Comparison of ENCODE assay signal across 26 cellular contexts in the genomic region with DNA sequence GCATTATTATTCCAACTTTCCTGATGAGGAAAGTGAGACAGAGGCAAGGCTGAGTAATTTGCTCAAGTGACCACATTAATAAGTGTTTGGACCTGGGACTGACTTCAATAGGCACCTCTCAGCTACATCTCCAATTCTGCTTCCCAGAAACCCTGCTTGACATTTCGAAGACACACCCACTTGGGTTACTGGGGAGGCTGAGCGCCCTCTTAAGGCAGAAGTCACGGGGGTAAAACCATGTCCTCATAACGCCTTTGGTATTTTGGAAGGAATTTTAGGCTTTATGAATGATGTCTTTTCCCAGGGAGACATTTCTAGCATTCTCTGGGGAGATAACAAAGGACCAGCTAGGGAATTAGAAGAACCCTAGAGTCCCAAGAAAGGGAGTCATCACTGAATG. TPM values are rescaled to one million over a fixed set of nuclear protein-coding genes. Genes with fewer than 3 reads are reported as not detected.
"Had no signal": no experiment of that assay in that cellular context is flagged by ENCODE, and none has a peak within 500 bp of the region (broad histone marks: within the 10 kb centered on the region; RNA-seq: fewer than 3 reads in every experiment).

No MANE protein-coding gene starts in this region.

- H3K27ac Mint-ChIP-seq: activated CD4-positive, alpha-beta T cell treated with anti-CD3 and anti-CD28 coated beads, Interleukin-2, amount 10 ng/mL, durations not matched to agents 7 days and 5 days; activated CD8-positive, alpha-beta T cell treated with anti-CD3 and anti-CD28 coated beads, Interleukin-2, amount 10 ng/mL, durations not matched to agents 7 days and 5 days; activated naive CD4-positive, alpha-beta T cell treated with anti-CD3 and anti-CD28 coated beads for 36 hours; memory B cell; naive B cell; stimulated activated naive CD8-positive, alpha-beta T cell treated with anti-CD3 and anti-CD28 coated beads, Interleukin-15, Interleukin-2, amounts not matched to agents 100 ng/mL and 50 ng/mL, for 24 hours had no signal

- H3K36me3 ChIP-seq: right lobe of liver, transverse colon, vagina had no signal

- H3K4me1 ChIP-seq: right lobe of liver, transverse colon, vagina had no signal

- H3K4me3 ChIP-seq: body of pancreas, dorsolateral prefrontal cortex, mucosa of descending colon, right lobe of liver, transverse colon, vagina had no signal

- H3K36me3 Mint-ChIP-seq: memory B cell, naive B cell had no signal

- H3K9me3 Mint-ChIP-seq: activated CD4-positive, alpha-beta T cell treated with anti-CD3 and anti-CD28 coated beads, Interleukin-2, amount 10 ng/mL, durations not matched to agents 7 days and 5 days; activated naive CD4-positive, alpha-beta T cell treated with anti-CD3 and anti-CD28 coated beads for 36 hours; activated T-cell treated with anti-CD3 and anti-CD28 coated beads, Interleukin-2, amount 50 U/mL, for 4 hours; memory B cell; neural crest cell; stimulated activated naive CD8-positive, alpha-beta T cell treated with anti-CD3 and anti-CD28 coated beads, Interleukin-15, Interleukin-2, amounts not matched to agents 100 ng/mL and 50 ng/mL, for 24 hours had no signal

- H3K9me3 ChIP-seq: body of pancreas, mucosa of descending colon, right lobe of liver, transverse colon, vagina had no signal

- H3K27ac ChIP-seq: body of pancreas, dorsolateral prefrontal cortex, right lobe of liver, transverse colon, vagina had no signal

- ATAC-seq: activated CD8-positive, alpha-beta T cell treated with anti-CD3 and anti-CD28 coated beads, Interleukin-2, amount 10 ng/mL, durations not matched to agents 7 days and 5 days; activated T-cell treated with anti-CD3 and anti-CD28 coated beads, Interleukin-2, amount 50 U/mL, for 4 hours; body of pancreas; mucosa of descending colon; right lobe of liver had no signal

- H3K27me3 ChIP-seq: body of pancreas, right lobe of liver, transverse colon, vagina had no signal

- H3K4me1 Mint-ChIP-seq: activated CD4-positive, alpha-beta T cell treated with anti-CD3 and anti-CD28 coated beads, Interleukin-2, amount 10 ng/mL, durations not matched to agents 7 days and 5 days; memory B cell; naive B cell; neural crest cell had no signal

- FAIRE-seq: colon, frontal cortex, small intestine had no signal

- DNase-seq: activated CD4-positive, alpha-beta T cell treated with anti-CD3 and anti-CD28 coated beads, Interleukin-2, amount 10 ng/mL, durations not matched to agents 7 days and 5 days; activated CD4-positive, CD25-positive, alpha-beta regulatory T cell; activated CD8-positive, alpha-beta T cell treated with anti-CD3 and anti-CD28 coated beads, Interleukin-2, amount 10 ng/mL, durations not matched to agents 7 days and 5 days; activated naive CD4-positive, alpha-beta T cell treated with anti-CD3 and anti-CD28 coated beads for 36 hours; activated T-cell treated with anti-CD3 and anti-CD28 coated beads, Interleukin-2, amount 50 U/mL, for 4 hours; body of pancreas; central memory CD4-positive, alpha-beta T cell; dorsolateral prefrontal cortex; head of caudate nucleus; mucosa of descending colon; naive B cell; right lobe of liver; small intestine; stimulated activated CD4-positive, alpha-beta T cell treated with anti-CD3 and anti-CD28 coated beads, Interleukin-15, amount 100 ng/mL, for 24 hours; stimulated activated CD4-positive, alpha-beta T cell treated with anti-CD3 and anti-CD28 coated beads, Interleukin-2, amount 100 ng/mL, for 48 hours; transverse colon had no signal

- H3K4me3 Mint-ChIP-seq: activated CD4-positive, alpha-beta T cell treated with anti-CD3 and anti-CD28 coated beads, Interleukin-2, amount 10 ng/mL, durations not matched to agents 7 days and 5 days; activated CD8-positive, alpha-beta T cell treated with anti-CD3 and anti-CD28 coated beads, Interleukin-2, amount 10 ng/mL, durations not matched to agents 7 days and 5 days; activated naive CD4-positive, alpha-beta T cell treated with anti-CD3 and anti-CD28 coated beads for 36 hours; activated T-cell treated with anti-CD3 and anti-CD28 coated beads, Interleukin-2, amount 50 U/mL, for 4 hours; memory B cell; neural crest cell; stimulated activated naive CD8-positive, alpha-beta T cell treated with anti-CD3 and anti-CD28 coated beads, Interleukin-15, Interleukin-2, amounts not matched to agents 100 ng/mL and 50 ng/mL, for 24 hours had no signal

- H3K27me3 Mint-ChIP-seq: activated CD4-positive, alpha-beta T cell treated with anti-CD3 and anti-CD28 coated beads, Interleukin-2, amount 10 ng/mL, durations not matched to agents 7 days and 5 days; stimulated activated naive CD8-positive, alpha-beta T cell treated with anti-CD3 and anti-CD28 coated beads, Interleukin-15, Interleukin-2, amounts not matched to agents 100 ng/mL and 50 ng/mL, for 24 hours had no signal

RNA-seq across cellular contexts. Expression of a gene that starts 53.3 kb away (rescaled TPM):
- total RNA-seq: activated CD4-positive, alpha-beta T cell treated with anti-CD3 and anti-CD28 coated beads, Interleukin-2, amount 10 ng/mL, durations not matched to agents 7 days and 5 days; activated CD8-positive, alpha-beta T cell treated with anti-CD3 and anti-CD28 coated beads, Interleukin-2, amount 10 ng/mL, durations not matched to agents 7 days and 5 days; activated naive CD4-positive, alpha-beta T cell treated with anti-CD3 and anti-CD28 coated beads for 36 hours; activated T-cell treated with anti-CD3 and anti-CD28 coated beads, Interleukin-2, amount 50 U/mL, for 4 hours; body of pancreas; epithelial cell of proximal tubule; liver; neural crest cell; osteocyte; pulmonary artery endothelial cell; right lobe of liver; transverse colon; vagina had no signal
- polyA plus RNA-seq: liver had no signal
